Comparison of ENCODE assay signal across 12 cellular contexts in the genomic region with DNA sequence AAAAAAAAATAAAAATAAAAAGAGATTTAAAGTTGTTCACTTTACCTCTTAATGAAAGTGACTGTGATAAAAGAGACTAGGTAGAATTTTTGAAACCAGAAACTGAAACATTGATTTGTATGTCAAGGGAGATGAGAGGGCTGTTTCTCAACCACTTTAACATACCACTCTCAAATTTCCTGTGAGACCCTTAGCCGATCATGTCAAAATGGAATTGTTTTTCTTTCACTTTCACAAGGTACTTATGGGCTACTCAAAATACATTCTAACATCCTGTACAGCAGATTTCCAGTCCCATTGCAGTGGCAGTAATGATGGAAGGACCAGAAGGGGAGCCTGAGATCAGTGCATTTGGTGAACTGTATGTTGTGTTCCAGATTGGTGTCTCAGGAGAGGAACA.
DNase-seq lines count a peak whose midpoint lies in the region; ATAC-seq and TF ChIP-seq lines count a peak whose summit lies in the region.
"Had no signal": no experiment of that assay in that cellular context is flagged by ENCODE, and none has a peak within 500 bp of the region (broad histone marks: within the 10 kb centered on the region; RNA-seq: fewer than 3 reads in every experiment).

No MANE protein-coding gene starts in this region.

- no peak overlapping the region for H3K9ac ChIP-seq in MM.1S (ENCODE audit: low read length)

- intact Hi-C loops in esophagus squamous epithelium (cut with DNase I): no loop called here

- peaks cover 14% of the 10 kb centered on the region for H3F3A ChIP-seq in MM.1S (ENCODE audit: insufficient read depth, low read length)

- no peaks in the 10 kb centered on the region for H3K79me2 ChIP-seq in MM.1S (ENCODE audit: low read length)

- H3K4me2 ChIP-seq in MM.1S (ENCODE audit: low read depth, low read length): peak overlapping the region; percentile 41

- peak overlapping the region; percentile 38 for H3K4me3 ChIP-seq in MM.1S (ENCODE audit: low read length)
- no peak overlapping the region for H3K4me3 ChIP-seq in esophagus squamous epithelium
- H3K4me3 ChIP-seq: vagina had no signal

- TF ChIP-seq CTCF in MM.1S (IDR thresholded peaks at IDR 0.05; ENCODE audit: low read length) (no peak), esophagus squamous epithelium (IDR thresholded peaks at IDR 0.05) (no peak)

- H3K9me2 ChIP-seq in MM.1S (replicated peaks; ENCODE audit: insufficient read depth, low read length): no peaks in the 10 kb centered on the region

- 0 out of 2 replicates have a peak overlapping the region, but pooled peaks have one; percentile 15 for H2AFZ ChIP-seq in MM.1S (ENCODE audit: low read length)

- ATAC-seq in GM18517 (IDR thresholded peaks at IDR 0.05; ENCODE audit: unreplicated experiment) (peak; percentile 98), GM21360 (IDR thresholded peaks at IDR 0.05; ENCODE audit: unreplicated experiment) (peak; percentile 97), HG02970 (IDR thresholded peaks at IDR 0.05; ENCODE audit: low FRiP score, unreplicated experiment) (peak; percentile 82)

- TF ChIP-seq POLR2A in esophagus squamous epithelium (IDR thresholded peaks at IDR 0.05): no peak

- H3K27me3 ChIP-seq in MM.1S (replicated peaks; ENCODE audit: insufficient read depth, low read length) (0 out of 2 replicates have a peak, but pooled peaks cover 3% of the 10 kb centered on the region), esophagus squamous epithelium (no peaks in the 10 kb centered on the region)
- H3K27me3 ChIP-seq: vagina had no signal

- no peaks in the 10 kb centered on the region for H4K20me1 ChIP-seq in MM.1S (ENCODE audit: insufficient read depth, low read length)

- DNase-seq in MM.1S (peak; percentile 90), NCI-H446 treated with DMSO at 0.1 percent for 48 hours (lab: John Stamatoyannopoulos, UW) (no peak), esophagus squamous epithelium (lab: John Stamatoyannopoulos, UW) (no peak), NCI-H345 (lab: John Stamatoyannopoulos, UW) (no peak), SHP77 (lab: John Stamatoyannopoulos, UW) (no peak)
- DNase-seq: activated T-cell treated with anti-CD3 and anti-CD28 coated beads, Interleukin-2, amount 50 U/mL, for 48 hours; erythroblast; NCI-H187 had no signal

- WGBS in esophagus squamous epithelium, 2 donors: 48 to 50% methylated on average over 1 of the region's 1 CpG

- peak overlapping the region; percentile 4; the same call in 1 of the 2 replicates for H3K27ac ChIP-seq in MM.1S (ENCODE audit: low read length)
- H3K27ac ChIP-seq in esophagus squamous epithelium: no peak overlapping the region
- H3K27ac ChIP-seq: vagina had no signal

- H3K36me3 ChIP-seq in MM.1S (replicated peaks; ENCODE audit: insufficient read depth, low read length) (no peaks in the 10 kb centered on the region), esophagus squamous epithelium (no peaks in the 10 kb centered on the region)
- H3K36me3 ChIP-seq: vagina had no signal

- peaks cover 4% of the 10 kb centered on the region; the same call in 1 of the 2 replicates for H3K4me1 ChIP-seq in MM.1S (ENCODE audit: low read length)
- H3K4me1 ChIP-seq in esophagus squamous epithelium: no peaks in the 10 kb centered on the region
- H3K4me1 ChIP-seq: vagina had no signal

- no peaks in the 10 kb centered on the region for H3K9me3 ChIP-seq in MM.1S (replicated peaks; ENCODE audit: insufficient read depth, low read length)
- no peaks in the 10 kb centered on the region for H3K9me3 ChIP-seq in esophagus squamous epithelium
- H3K9me3 ChIP-seq: vagina had no signal
